ENCODE assay signal across 23 cellular contexts in genomic region chr7:25804154-25804553, GRCh38.
DNase-seq lines count a peak whose midpoint lies in the region; ATAC-seq and TF ChIP-seq lines count a peak whose summit lies in the region.
"Had no signal": no experiment of that assay in that cellular context is flagged by ENCODE, and none has a peak within 500 bp of the region (broad histone marks: within the 10 kb centered on the region; RNA-seq: fewer than 3 reads in every experiment).

No MANE protein-coding gene starts in this region.

- H3K4me3 Mint-ChIP-seq in nephron progenitor cell (no peak overlapping the region), T-helper 17 cell (no peak overlapping the region)
- H3K4me3 Mint-ChIP-seq: activated CD4-positive, alpha-beta T cell treated with anti-CD3 and anti-CD28 coated beads, Interleukin-2, amount 10 ng/mL, durations not matched to agents 24 days and 14 days; effector memory CD8-positive, alpha-beta T cell; GM23338; stimulated activated effector memory CD8-positive, alpha-beta T cell treated with anti-CD3 and anti-CD28 coated beads, Interleukin-12 subunit alpha, Interleukin-12 subunit beta, amount 100 ng/mL, for 72 hours had no signal

- TF ChIP-seq CTCF in nephron progenitor cell (IDR thresholded peaks at IDR 0.05) = no peak

- in situ Hi-C loops in T47D (cut with HindIII; ENCODE audit: low pct_unique_long_range_greater_than_20kb, low sequenced_read_pairs) = no loop called here

- H3K27me3 Mint-ChIP-seq in nephron progenitor cell (ENCODE audit: low read depth, poor library complexity) (peaks cover 4% of the 10 kb centered on the region), T-helper 17 cell (peaks cover 50% of the 10 kb centered on the region)
- H3K27me3 Mint-ChIP-seq: activated CD4-positive, alpha-beta T cell treated with anti-CD3 and anti-CD28 coated beads, Interleukin-2, amount 10 ng/mL, durations not matched to agents 24 days and 14 days had no signal

- H3K4me1 Mint-ChIP-seq in nephron progenitor cell = peaks cover 50% of the 10 kb centered on the region
- H3K4me1 Mint-ChIP-seq in T-helper 17 cell = no peaks in the 10 kb centered on the region
- H3K4me1 Mint-ChIP-seq: activated CD4-positive, alpha-beta T cell treated with anti-CD3 and anti-CD28 coated beads, Interleukin-2, amount 10 ng/mL, durations not matched to agents 24 days and 14 days; GM23338; stimulated activated effector memory CD8-positive, alpha-beta T cell treated with anti-CD3 and anti-CD28 coated beads, Interleukin-12 subunit alpha, Interleukin-12 subunit beta, amount 100 ng/mL, for 72 hours had no signal

- peak overlapping the region; percentile 15 for H3K27ac Mint-ChIP-seq in nephron progenitor cell
- H3K27ac Mint-ChIP-seq in T-helper 17 cell = no peak overlapping the region
- H3K27ac Mint-ChIP-seq: activated CD4-positive, alpha-beta T cell treated with anti-CD3 and anti-CD28 coated beads, Interleukin-2, amount 10 ng/mL, durations not matched to agents 24 days and 14 days; effector memory CD8-positive, alpha-beta T cell; GM23338; stimulated activated effector memory CD8-positive, alpha-beta T cell treated with anti-CD3 and anti-CD28 coated beads, Interleukin-12 subunit alpha, Interleukin-12 subunit beta, amount 100 ng/mL, for 72 hours had no signal

- DNase-seq in DMS 273 (lab: John Stamatoyannopoulos, UW; ENCODE audit: unreplicated experiment) (peak; percentile 33), HPDE6-E6E7 (ENCODE audit: extremely low spot score) (peak; percentile 94), T47D (ENCODE audit: low read depth in 1 of 2, low spot score in 1 of 2) (peak; percentile 7 to 67), nephron progenitor cell (no peak), T-helper 17 cell (no peak), mucosa of gallbladder (ENCODE audit: low spot score) (no peak), GDM1 (lab: John Stamatoyannopoulos, UW) (no peak)
- DNase-seq: ACHN; activated CD4-positive, alpha-beta T cell treated with anti-CD3 and anti-CD28 coated beads, Interleukin-2, amount 10 ng/mL, durations not matched to agents 24 days and 14 days; activated CD8-positive, alpha-beta memory T cell treated with anti-CD3 and anti-CD28 coated beads, Interleukin-2, amount 50 U/mL, for 48 hours; activated gamma-delta T cell treated with Interleukin-2 at 50 U/mL for 16 hours; amygdala; cerebellar nuclear complex; effector memory CD8-positive, alpha-beta T cell; left cardiac atrium; MM.1S; NCI-H2107; retina; SK-N-SH had no signal

- ATAC-seq in T-helper 17 cell = no peak
- ATAC-seq in HG03196 (IDR thresholded peaks at IDR 0.05; ENCODE audit: unreplicated experiment) = no peak
- ATAC-seq: effector memory CD8-positive, alpha-beta T cell; GM23338; left cardiac atrium; stimulated activated effector memory CD8-positive, alpha-beta T cell treated with anti-CD3 and anti-CD28 coated beads, Interleukin-12 subunit alpha, Interleukin-12 subunit beta, amount 100 ng/mL, for 72 hours had no signal

- H3K9me3 ChIP-seq in T-helper 17 cell (ENCODE audit: control insufficient read depth, low read length, poor library complexity, severe bottlenecking) = no peaks in the 10 kb centered on the region
- H3K9me3 ChIP-seq: SK-N-SH, tibial nerve had no signal

- no peaks in the 10 kb centered on the region for H3K9me3 Mint-ChIP-seq in nephron progenitor cell
- H3K9me3 Mint-ChIP-seq: activated CD4-positive, alpha-beta T cell treated with anti-CD3 and anti-CD28 coated beads, Interleukin-2, amount 10 ng/mL, durations not matched to agents 24 days and 14 days; effector memory CD8-positive, alpha-beta T cell; GM23338; stimulated activated effector memory CD8-positive, alpha-beta T cell treated with anti-CD3 and anti-CD28 coated beads, Interleukin-12 subunit alpha, Interleukin-12 subunit beta, amount 100 ng/mL, for 72 hours had no signal

- no peaks in the 10 kb centered on the region for H3K36me3 Mint-ChIP-seq in nephron progenitor cell (ENCODE audit: low read depth)
- H3K36me3 Mint-ChIP-seq in T-helper 17 cell (ENCODE audit: low read depth) = no peaks in the 10 kb centered on the region
- H3K36me3 Mint-ChIP-seq: stimulated activated effector memory CD8-positive, alpha-beta T cell treated with anti-CD3 and anti-CD28 coated beads, Interleukin-12 subunit alpha, Interleukin-12 subunit beta, amount 100 ng/mL, for 72 hours had no signal

Comparison
In these comparisons a context has a peak if more than half of its experiments do, and no peak if none do; other contexts are left out.
1. DNase-seq: peak in DMS 273 (single experiment), HPDE6-E6E7 (single experiment) and T47D (2 of 2); none in nephron progenitor cell (single experiment), T-helper 17 cell (0 of 3), mucosa of gallbladder (single experiment) and GDM1 (single experiment).